In the genomic region with DNA sequence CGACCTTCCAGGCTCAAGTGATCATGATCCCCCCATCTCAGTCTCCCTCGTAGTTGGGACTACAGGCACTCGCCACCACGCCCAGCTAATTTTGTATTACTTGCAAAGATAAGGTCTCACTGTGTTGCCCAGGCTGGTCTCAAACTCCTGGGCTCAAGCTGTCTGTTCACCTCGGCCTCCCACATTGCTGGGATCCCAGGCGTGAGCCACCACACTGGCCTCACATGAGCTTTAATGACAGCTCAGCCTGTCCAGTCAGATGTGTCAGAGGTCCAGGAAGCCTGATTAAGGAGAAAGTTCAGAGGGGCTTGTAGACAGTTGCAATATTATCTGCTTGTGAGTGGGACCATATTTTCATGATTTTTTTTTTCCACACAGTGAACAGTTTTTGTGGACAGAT, we compare ENCODE assay signal across 14 cellular contexts.
DNase-seq lines count a peak whose midpoint lies in the region; FAIRE-seq and TF ChIP-seq lines count a peak whose summit lies in the region.
"Had no signal": no experiment of that assay in that cellular context is flagged by ENCODE, and none has a peak within 500 bp of the region (broad histone marks: within the 10 kb centered on the region; RNA-seq: fewer than 3 reads in every experiment).

No MANE protein-coding gene starts in this region.

- H3K4me1 Mint-ChIP-seq in T-helper 1 cell treated with Interleukin-12 subunit alpha and Interleukin-12 subunit beta and Interleukin-4 antibody, amounts not matched to agents 30 μg/mL and 1 μg/mL, for 36 hours (ENCODE audit: low read depth): peaks cover 79% of the 10 kb centered on the region

- DNase-seq in T-helper 1 cell (no peak), endothelial cell of umbilical vein (ENCODE audit: low read depth, low spot score) (no peak), AG08396 (ENCODE audit: low spot score) (no peak), SKM-1 treated with dmso at 0.1 percent for 144 hours (lab: John Stamatoyannopoulos, UW; ENCODE audit: unreplicated experiment) (no peak), NCI-H1092 (lab: John Stamatoyannopoulos, UW) (no peak)
- DNase-seq: activated CD8-positive, alpha-beta memory T cell treated with anti-CD3 and anti-CD28 coated beads, Interleukin-2, amount 50 U/mL, for 48 hours; activated naive CD8-positive, alpha-beta T cell treated with anti-CD3 and anti-CD28 coated beads, Interleukin-2, amount 50 U/mL, for 24 hours; H9; stimulated activated naive CD4-positive, alpha-beta T cell treated with Interleukin-2 at 50 U/mL for 16 hours had no signal

- H3K27ac Mint-ChIP-seq in T-helper 1 cell treated with Interleukin-12 subunit alpha and Interleukin-12 subunit beta and Interleukin-4 antibody, amounts not matched to agents 30 μg/mL and 1 μg/mL, for 36 hours: peak overlapping the region; percentile 85
- H3K27ac Mint-ChIP-seq: activated naive CD8-positive, alpha-beta T cell treated with anti-CD3 and anti-CD28 coated beads, Interleukin-2, amount 50 U/mL, for 24 hours had no signal

- POLR2A ChIA-PET in endothelial cell of umbilical vein (lab: Charles Lee): interaction anchor here (3.1 kb wide), 1 partner anchor 21 kb away, joined by 12 read pairs; no protein-coding TSS in a partner anchor

- no peak overlapping the region; the same call in 1 of the 2 replicates for H3K9ac ChIP-seq in OCI-LY1 (ENCODE audit: low read length)
- H3K9ac ChIP-seq in endothelial cell of umbilical vein (replicated peaks; ENCODE audit: extremely low read depth, insufficient read depth, low read length): no peak overlapping the region
- H3K9ac ChIP-seq in rectal smooth muscle tissue (ENCODE audit: low read length): no peak overlapping the region

- no peak for TF ChIP-seq CTCF in OCI-LY1 (IDR thresholded peaks at IDR 0.05; ENCODE audit: low read length)
- no peak for TF ChIP-seq CTCF in endothelial cell of umbilical vein (IDR thresholded peaks at IDR 0.05; ENCODE audit: extremely low read depth in 1 of 2, insufficient read depth in 1 of 2, low read depth in 1 of 2, low read length in 2 of 2)

- no peaks in the 10 kb centered on the region for H4K20me1 ChIP-seq in OCI-LY1 (ENCODE audit: insufficient read depth, low read length)
- H4K20me1 ChIP-seq in endothelial cell of umbilical vein (replicated peaks; ENCODE audit: control insufficient read depth, extremely low read depth, insufficient read depth, low read length): no peaks in the 10 kb centered on the region

- H2AFZ ChIP-seq in OCI-LY1 (ENCODE audit: low read length): no peak overlapping the region
- H2AFZ ChIP-seq in endothelial cell of umbilical vein (ENCODE audit: low read depth, low read length): no peak overlapping the region

- no peaks in the 10 kb centered on the region for H3K9me2 ChIP-seq in OCI-LY1 (ENCODE audit: low read depth, low read length)

- H3F3A ChIP-seq in OCI-LY1 (ENCODE audit: insufficient read depth, low read length): 0 out of 2 replicates have a peak, but pooled peaks cover 3% of the 10 kb centered on the region

- FAIRE-seq in endothelial cell of umbilical vein (lab: Jason Lieb, UNC): no peak
- FAIRE-seq: GM18507 had no signal

- dilution Hi-C loops in endothelial cell of umbilical vein (cut with MboI; ENCODE audit: extremely low pct_ligation_motif_present, low sequenced_read_pairs): no loop called here

- no peaks in the 10 kb centered on the region for H3K36me3 ChIP-seq in OCI-LY1 (ENCODE audit: insufficient read depth, low read length)
- no peaks in the 10 kb centered on the region for H3K36me3 ChIP-seq in endothelial cell of umbilical vein (ENCODE audit: control insufficient read depth in 2 of 2, extremely low read depth in 1 of 2, insufficient read depth in 2 of 2, low read length in 2 of 2)
- H3K36me3 ChIP-seq in rectal smooth muscle tissue (ENCODE audit: control insufficient read depth, insufficient read depth, low read length): no peaks in the 10 kb centered on the region

- no peaks in the 10 kb centered on the region for H3K9me3 Mint-ChIP-seq in T-helper 1 cell treated with Interleukin-12 subunit alpha and Interleukin-12 subunit beta and Interleukin-4 antibody, amounts not matched to agents 30 μg/mL and 1 μg/mL, for 36 hours
- H3K9me3 Mint-ChIP-seq: activated naive CD8-positive, alpha-beta T cell treated with anti-CD3 and anti-CD28 coated beads, Interleukin-2, amount 50 U/mL, for 24 hours; H9; natural killer cell treated with Interleukin-12 subunit alpha and Interleukin-12 subunit beta and Interleukin-15 and Interleukin-18, amount 100 ng/mL, for 72 hours had no signal

- H3K27me3 Mint-ChIP-seq in T-helper 1 cell treated with Interleukin-12 subunit alpha and Interleukin-12 subunit beta and Interleukin-4 antibody, amounts not matched to agents 30 μg/mL and 1 μg/mL, for 36 hours (ENCODE audit: low read depth): no peaks in the 10 kb centered on the region
- H3K27me3 Mint-ChIP-seq: activated naive CD8-positive, alpha-beta T cell treated with anti-CD3 and anti-CD28 coated beads, Interleukin-2, amount 50 U/mL, for 24 hours; natural killer cell treated with Interleukin-12 subunit alpha and Interleukin-12 subunit beta and Interleukin-15 and Interleukin-18, amount 100 ng/mL, for 72 hours had no signal

- no TSS peak for BruUV-seq in endothelial cell of umbilical vein (replicated peaks; lab: Mats Ljungman, UMichigan)

- no peaks in the 10 kb centered on the region for H3K27me3 ChIP-seq in OCI-LY1 (ENCODE audit: insufficient read depth, low read length)
- H3K27me3 ChIP-seq in endothelial cell of umbilical vein (ENCODE audit: control insufficient read depth in 2 of 2, insufficient read depth in 2 of 2, low read length in 2 of 2): no peaks in the 10 kb centered on the region
- no peaks in the 10 kb centered on the region for H3K27me3 ChIP-seq in rectal smooth muscle tissue (ENCODE audit: control insufficient read depth, insufficient read depth, low read length)

- peaks cover 3% of the 10 kb centered on the region for H3K36me3 Mint-ChIP-seq in T-helper 1 cell treated with Interleukin-12 subunit alpha and Interleukin-12 subunit beta and Interleukin-4 antibody, amounts not matched to agents 30 μg/mL and 1 μg/mL, for 36 hours (ENCODE audit: low read depth)
- H3K36me3 Mint-ChIP-seq: natural killer cell treated with Interleukin-12 subunit alpha and Interleukin-12 subunit beta and Interleukin-15 and Interleukin-18, amount 100 ng/mL, for 72 hours had no signal

- H3K4me2 ChIP-seq in OCI-LY1 (ENCODE audit: low read length): no peak overlapping the region; the same call in 1 of the 2 replicates
- H3K4me2 ChIP-seq in endothelial cell of umbilical vein (ENCODE audit: insufficient read depth, low read length): peak overlapping the region; percentile 47

- no peak overlapping the region for H3K4me3 Mint-ChIP-seq in T-helper 1 cell treated with Interleukin-12 subunit alpha and Interleukin-12 subunit beta and Interleukin-4 antibody, amounts not matched to agents 30 μg/mL and 1 μg/mL, for 36 hours
- H3K4me3 Mint-ChIP-seq: activated naive CD8-positive, alpha-beta T cell treated with anti-CD3 and anti-CD28 coated beads, Interleukin-2, amount 50 U/mL, for 24 hours; H9 had no signal

- H3K27ac ChIP-seq in OCI-LY1 (ENCODE audit: low read depth, low read length, poor library complexity, severe bottlenecking) (peak overlapping the region; percentile 89), endothelial cell of umbilical vein (ENCODE audit: insufficient read depth, low read depth, low read length) (peak overlapping the region; percentile 43), rectal smooth muscle tissue (ENCODE audit: low read depth, low read length) (peak overlapping the region; percentile 18)

- CTCF ChIA-PET in endothelial cell of umbilical vein (lab: Charles Lee): interaction anchor here (1.1 to 10.3 kb wide), 7 partner anchors 10 to 988 kb away, joined by 3 to 166 read pairs (median 9); no protein-coding TSS in a partner anchor

- intact Hi-C loops in endothelial cell of umbilical vein (cut with micrococcal nuclease): no loop called here

- H3K79me2 ChIP-seq in OCI-LY1 (ENCODE audit: insufficient read depth, low read length) (no peaks in the 10 kb centered on the region), endothelial cell of umbilical vein (ENCODE audit: control insufficient read depth, insufficient read depth, low read length) (peaks cover 46% of the 10 kb centered on the region)

- H3K9me3 ChIP-seq in OCI-LY1 (ENCODE audit: low read length) (no peaks in the 10 kb centered on the region), endothelial cell of umbilical vein (replicated peaks; ENCODE audit: control insufficient read depth, insufficient read depth, low read length) (no peaks in the 10 kb centered on the region)

- TF ChIP-seq POLR2A in endothelial cell of umbilical vein (IDR thresholded peaks at IDR 0.05; ENCODE audit: low read depth, low read length): no peak

- H3K4me3 ChIP-seq in OCI-LY1 (ENCODE audit: low read depth, low read length, poor library complexity, severe bottlenecking) (no peak overlapping the region), endothelial cell of umbilical vein (replicated peaks in 1 of 3; ENCODE audit: insufficient read depth in 1 of 3, low read depth in 1 of 3, low read length in 3 of 3) (no peak overlapping the region), rectal smooth muscle tissue (ENCODE audit: low read length) (no peak overlapping the region)

- no peaks in the 10 kb centered on the region for H3K9me1 ChIP-seq in endothelial cell of umbilical vein (replicated peaks; ENCODE audit: control insufficient read depth, extremely low read depth, insufficient read depth, low read length)

- H3K4me1 ChIP-seq in OCI-LY1 (ENCODE audit: insufficient read depth, low read length, severe bottlenecking): peaks cover 97% of the 10 kb centered on the region
- H3K4me1 ChIP-seq in endothelial cell of umbilical vein (ENCODE audit: control insufficient read depth, extremely low read depth, insufficient read depth, low read length): peaks cover 60% of the 10 kb centered on the region
- peaks cover 35% of the 10 kb centered on the region for H3K4me1 ChIP-seq in rectal smooth muscle tissue (ENCODE audit: control insufficient read depth, insufficient read depth, low read length)

TF ChIP-seq in endothelial cell of umbilical vein, 7 proteins besides CTCF, POLR2A, EP300 and RAD21:
- TF ChIP-seq, protein P1, sequence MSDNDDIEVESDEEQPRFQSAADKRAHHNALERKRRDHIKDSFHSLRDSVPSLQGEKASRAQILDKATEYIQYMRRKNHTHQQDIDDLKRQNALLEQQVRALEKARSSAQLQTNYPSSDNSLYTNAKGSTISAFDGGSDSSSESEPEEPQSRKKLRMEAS (IDR thresholded peaks at IDR 0.05; ENCODE audit: insufficient read depth, insufficient read length): no peak
- TF ChIP-seq FOS (IDR thresholded peaks at IDR 0.05; ENCODE audit: borderline replicate concordance, insufficient read depth, low read length) (no peak), GATA2 (IDR thresholded peaks at IDR 0.05; ENCODE audit: insufficient read depth, insufficient read length, low read depth, low read length) (no peak), EZH2 (IDR thresholded peaks at IDR 0.05; ENCODE audit: borderline replicate concordance, low read depth, low read length, severe bottlenecking) (no peak), POLR2AphosphoS5 (IDR thresholded peaks at IDR 0.05; ENCODE audit: insufficient read depth, low read depth, low read length) (no peak), JUN (IDR thresholded peaks at IDR 0.05; ENCODE audit: borderline replicate concordance, insufficient read depth, insufficient read length, low read depth) (no peak), MYC (IDR thresholded peaks at IDR 0.05; ENCODE audit: low read depth, low read length) (no peak)

Comparison
In these comparisons a context has a peak if more than half of its experiments do, and no peak if none do; other contexts are left out.
1. H3K27ac ChIP-seq: peak in every context shown above with its lines; median percentile 89 in OCI-LY1; 43 in endothelial cell of umbilical vein; 18 in rectal smooth muscle tissue.